In the genomic region with DNA sequence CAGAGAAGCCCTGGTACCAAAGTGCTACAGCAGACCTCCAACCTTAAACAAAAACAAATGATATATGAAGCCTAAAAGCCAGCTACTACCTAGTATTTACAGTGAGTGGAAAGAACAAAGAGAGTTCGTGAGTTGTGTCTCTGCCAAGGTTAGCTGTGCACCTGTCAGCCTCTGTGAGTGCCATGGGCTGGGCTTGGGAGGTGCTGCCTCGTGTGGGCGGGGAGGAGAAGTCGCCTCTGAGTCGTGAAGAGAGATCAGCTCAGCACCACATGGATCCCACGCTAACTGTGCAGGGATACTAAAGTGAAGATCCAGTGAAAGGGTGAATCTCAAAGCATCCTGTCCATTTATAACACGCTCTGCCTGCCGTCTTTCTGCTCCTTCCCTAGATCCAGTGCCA, we compare ENCODE assay signal across 14 cellular contexts.
DNase-seq lines count a peak whose midpoint lies in the region; ATAC-seq and TF ChIP-seq lines count a peak whose summit lies in the region.
"Had no signal": no experiment of that assay in that cellular context is flagged by ENCODE, and none has a peak within 500 bp of the region (broad histone marks: within the 10 kb centered on the region; RNA-seq: fewer than 3 reads in every experiment).

No MANE protein-coding gene starts in this region.

- H3K79me1 ChIP-seq in H9 (ENCODE audit: insufficient read depth, low read depth, low read length, poor library complexity, severe bottlenecking) = no peaks in the 10 kb centered on the region

- H3K9ac ChIP-seq in H9 (ENCODE audit: extremely low read depth, insufficient read length, low read length) = no peak overlapping the region

- H3K9me3 Mint-ChIP-seq in H9 = no peaks in the 10 kb centered on the region
- H3K9me3 Mint-ChIP-seq: activated naive CD4-positive, alpha-beta T cell treated with anti-CD3 and anti-CD28 coated beads for 36 hours; memory B cell had no signal

- H3K56ac ChIP-seq in H9 (ENCODE audit: insufficient read length, low read depth, low read length) = no peak overlapping the region

- DNase-seq in CD1c-positive myeloid dendritic cell (ENCODE audit: extremely low spot score) (peak; percentile 25), H9 (peak; percentile 67), NCI-H69 (lab: John Stamatoyannopoulos, UW) (peak; percentile 81), head of caudate nucleus (peak in 24 of 42 donors; percentile 16 to 74 (median 44)), ascending aorta (ENCODE audit: low spot score in 2 of 2) (no peak)
- DNase-seq: activated naive CD4-positive, alpha-beta T cell treated with anti-CD3 and anti-CD28 coated beads for 36 hours; dermis blood vessel endothelial cell; heart right ventricle; KG1; right cardiac atrium had no signal

- no peak overlapping the region for H3K14ac ChIP-seq in H9 (ENCODE audit: insufficient read depth, low read length)

- H3K27ac ChIP-seq in H9 (ENCODE audit: insufficient read length, low read depth, low read length) (no peak overlapping the region), ascending aorta (no peak overlapping the region)
- H3K27ac ChIP-seq: heart right ventricle had no signal

- no peak overlapping the region for H2BK15ac ChIP-seq in H9 (ENCODE audit: low read depth, low read length)

- no peaks in the 10 kb centered on the region for H4K20me1 ChIP-seq in H9 (ENCODE audit: control insufficient read depth, insufficient read depth, insufficient read length)

- no peak overlapping the region for H3T11ph ChIP-seq in H9 (ENCODE audit: low read length)

- no peak overlapping the region for H3K4me2 ChIP-seq in H9 (ENCODE audit: insufficient read depth, insufficient read length, low read length)

- H3K9me3 ChIP-seq in H9 (ENCODE audit: control insufficient read depth, low read depth, low read length) (no peaks in the 10 kb centered on the region), ascending aorta (no peaks in the 10 kb centered on the region)
- H3K9me3 ChIP-seq: heart right ventricle had no signal

- no peak overlapping the region for H2BK20ac ChIP-seq in H9 (ENCODE audit: low read depth, low read length, poor library complexity, severe bottlenecking)

- no peak overlapping the region for H4K8ac ChIP-seq in H9 (replicated peaks; ENCODE audit: insufficient read length, low read depth, low read length)

- H2AK5ac ChIP-seq in H9 (ENCODE audit: insufficient read length, low read length) = no peak overlapping the region

- no peaks in the 10 kb centered on the region for H3K23me2 ChIP-seq in H9 (ENCODE audit: insufficient read length, low read depth, low read length, poor library complexity, severe bottlenecking)

- H3K4me1 ChIP-seq in H9 (ENCODE audit: insufficient read depth, low read length) = peaks cover 16% of the 10 kb centered on the region; the same call in 1 of the 2 replicates
- no peaks in the 10 kb centered on the region for H3K4me1 ChIP-seq in ascending aorta

- H2BK5ac ChIP-seq in H9 (ENCODE audit: insufficient read length, low read length) = no peak overlapping the region

- H3K27me3 ChIP-seq in H9 (ENCODE audit: insufficient read depth, low read length) (no peaks in the 10 kb centered on the region), ascending aorta (no peaks in the 10 kb centered on the region)

- H3K4ac ChIP-seq in H9 (ENCODE audit: low read depth, low read length) = no peak overlapping the region

- no CpG with 5 or more reads among the region's 8 CpGs for WGBS in H9 (ENCODE audit: extremely low coverage, insufficient read length, low lambda C conversion rate)

- no peak overlapping the region for H3K4me3 ChIP-seq in ascending aorta
- H3K4me3 ChIP-seq: heart right ventricle had no signal

- no peak overlapping the region for H3K23ac ChIP-seq in H9 (ENCODE audit: insufficient read length, low read depth, low read length)

- H3K36me3 ChIP-seq in ascending aorta = no peaks in the 10 kb centered on the region
- H3K36me3 ChIP-seq: heart right ventricle had no signal

- no peak overlapping the region for H2BK120ac ChIP-seq in H9 (ENCODE audit: low read depth, low read length, poor library complexity, severe bottlenecking)

- no peak overlapping the region for H2AFZ ChIP-seq in H9 (ENCODE audit: low read length)

- H3K27me3 Mint-ChIP-seq in H9 (ENCODE audit: low read depth) = peaks cover 19% of the 10 kb centered on the region
- H3K27me3 Mint-ChIP-seq: memory B cell had no signal

- no peak overlapping the region for H4K91ac ChIP-seq in H9 (ENCODE audit: insufficient read length, low read depth, low read length)

- no peak overlapping the region for H3K18ac ChIP-seq in H9 (ENCODE audit: insufficient read length, low read depth, low read length)

- no peak overlapping the region for H2BK12ac ChIP-seq in H9 (ENCODE audit: insufficient read length, low read depth, low read length)

- TF ChIP-seq CTCF in H9 (conservative IDR thresholded peaks at IDR 0.05) = peak; percentile 44; the same call in 2 of the 3 replicates
- no peak for TF ChIP-seq CTCF in ascending aorta (IDR thresholded peaks at IDR 0.05)

- H3K4me1 Mint-ChIP-seq in H9 = peaks cover 36 to 44% of the 10 kb centered on the region in 2 experiments

- ATAC-seq in GM21367 (IDR thresholded peaks at IDR 0.05; ENCODE audit: unreplicated experiment) = no peak
- no peak for ATAC-seq in GM18498 (IDR thresholded peaks at IDR 0.05; ENCODE audit: unreplicated experiment)
- no peak for ATAC-seq in GM18909 (IDR thresholded peaks at IDR 0.05; ENCODE audit: poor library complexity, unreplicated experiment)
- ATAC-seq: right cardiac atrium had no signal

- intact Hi-C loops in head of caudate nucleus (cut with DNase I) (no loop called here), ascending aorta (cut with DNase I) (no loop called here)

- H4K5ac ChIP-seq in H9 (ENCODE audit: insufficient read length, low read depth, low read length) = no peak overlapping the region

- no peak overlapping the region for H3K4me3 Mint-ChIP-seq in H9
- H3K4me3 Mint-ChIP-seq: activated naive CD4-positive, alpha-beta T cell treated with anti-CD3 and anti-CD28 coated beads for 36 hours; memory B cell had no signal

- H3K79me2 ChIP-seq in H9 (ENCODE audit: insufficient read depth, low read length) = no peaks in the 10 kb centered on the region

- H3K27ac Mint-ChIP-seq in H9 = peak overlapping the region in 1 of 3 experiments; percentile 40; a peak in 2 of 7 replicates
- H3K27ac Mint-ChIP-seq: activated naive CD4-positive, alpha-beta T cell treated with anti-CD3 and anti-CD28 coated beads for 36 hours; memory B cell had no signal

- no peaks in the 10 kb centered on the region; a peak in 2 of 7 replicates for H3K36me3 Mint-ChIP-seq in H9 (ENCODE audit: insufficient read depth in 1 of 3, low read depth in 3 of 3)
- H3K36me3 Mint-ChIP-seq: memory B cell had no signal

Comparison
In these comparisons a context has a peak if more than half of its experiments do, and no peak if none do; other contexts are left out.
1. DNase-seq: peak in CD1c-positive myeloid dendritic cell (single experiment), H9 (single experiment), NCI-H69 (single experiment) and head of caudate nucleus (24 of 42); none in ascending aorta (0 of 2).